Comparison of ENCODE assay signal across 10 cellular contexts in the genomic region with DNA sequence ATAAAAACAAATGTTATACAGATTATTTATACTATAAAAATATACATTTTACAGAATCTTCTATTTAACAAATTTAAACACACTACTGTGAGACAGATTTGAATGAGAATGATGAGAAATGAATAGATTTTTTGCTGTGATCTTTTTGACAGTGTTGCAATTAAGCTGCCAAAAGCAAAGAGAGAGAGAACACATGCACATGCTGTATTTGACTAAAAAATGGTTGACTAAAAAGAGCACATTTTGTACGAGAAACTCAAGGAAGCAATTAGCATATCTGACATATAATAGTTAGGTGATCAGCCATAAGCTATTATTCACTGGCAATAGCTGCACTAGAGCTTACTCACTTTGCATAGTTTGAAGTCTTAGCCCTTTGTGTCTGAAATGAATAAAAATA.
"Had no signal": no experiment of that assay in that cellular context is flagged by ENCODE, and none has a peak within 500 bp of the region (broad histone marks: within the 10 kb centered on the region; RNA-seq: fewer than 3 reads in every experiment).

No MANE protein-coding gene starts in this region.

- H2AFZ ChIP-seq: GM23338 had no signal

- DNase-seq: H9, HFFc6, KG1 had no signal

- H3K4me1 Mint-ChIP-seq: GM23338, IgD-negative memory B cell had no signal

- H3K27ac Mint-ChIP-seq: GM23338, H9, HFFc6, IgD-negative memory B cell had no signal

- H3K27ac ChIP-seq: HL-60 had no signal

- FAIRE-seq: H1, H54, HepG2 had no signal

- H3K36me3 Mint-ChIP-seq: IgD-negative memory B cell had no signal

- H3K9me3 Mint-ChIP-seq: GM23338, H9 had no signal

- ATAC-seq: GM23338, HCT116, HepG2 had no signal

- H3K4me3 ChIP-seq: GM23338 had no signal

- H3K4me3 Mint-ChIP-seq: GM23338, H9, HFFc6, IgD-negative memory B cell had no signal

- H3K4me2 ChIP-seq: GM23338 had no signal

- H3K27me3 Mint-ChIP-seq: IgD-negative memory B cell had no signal
